In the genomic region with DNA sequence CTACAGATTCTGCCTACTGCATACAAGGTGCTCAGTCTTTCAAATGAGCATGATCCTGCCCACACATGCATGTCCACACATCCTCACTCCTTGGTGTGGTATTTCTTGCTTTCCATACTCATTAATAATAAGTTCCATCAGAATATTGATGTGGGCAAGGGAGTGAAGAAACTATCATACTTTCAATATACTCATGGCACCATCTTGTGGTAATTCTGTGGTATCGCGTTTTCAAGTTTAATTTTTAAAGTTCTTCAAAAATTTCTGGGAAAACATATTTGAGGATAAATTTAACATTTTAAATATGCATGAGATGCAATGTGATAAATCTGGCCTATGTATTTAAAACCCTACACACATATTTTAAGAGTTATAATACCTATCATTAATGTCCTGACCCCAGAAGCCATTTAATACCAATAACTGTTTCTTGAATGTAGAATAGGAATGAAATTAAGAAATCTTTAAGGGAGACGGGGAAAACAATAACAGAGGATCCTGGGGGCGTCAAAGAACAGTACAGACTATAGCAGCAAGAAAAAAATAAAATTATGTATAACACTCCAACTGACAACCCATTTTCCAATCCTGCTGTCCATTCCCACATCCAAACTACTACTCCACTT, we compare ENCODE assay signal across 8 cellular contexts.
A peak's percentile ranks its signal among the peaks of the same experiment; 100 is the strongest.
DNase-seq lines count a peak whose midpoint lies in the region; ATAC-seq and TF ChIP-seq lines count a peak whose summit lies in the region.

No MANE protein-coding gene starts in this region.

- H3K27me3 Mint-ChIP-seq in CD4-positive, alpha-beta T cell, result peaks cover 5% of the 10 kb centered on the region

- intact Hi-C loops in CD4-positive, alpha-beta T cell (cut with DNase I, micrococcal nuclease), result loop anchor here (2.0 to 10.0 kb wide), 2 partner anchors 986 to 988 kb away; no protein-coding TSS in a partner anchor

- no peak for DNase-seq in CD4-positive, alpha-beta T cell
- DNase-seq in H7 (peak; percentile 22), NCI-H526 treated with DMSO at 0.1 percent for 48 hours (lab: John Stamatoyannopoulos, UW) (peak; percentile 27), dermis blood vessel endothelial cell (peak; percentile 53), non-pigmented ciliary epithelial cell (ENCODE audit: low read depth) (peak; percentile 8), NCI-H128 (lab: John Stamatoyannopoulos, UW; ENCODE audit: unreplicated experiment) (no peak)
- DNase-seq in stimulated activated CD4-positive, alpha-beta T cell treated with anti-CD3 and anti-CD28 coated beads, Interleukin-1b, Interleukin-23, amount 100 ng/mL, for 48 hours, result no peak

- H3K36me3 ChIP-seq in H7 (replicated peaks; ENCODE audit: control insufficient read depth, insufficient read depth, low read length), result no peaks in the 10 kb centered on the region

- H3K4me3 ChIP-seq in H7 (ENCODE audit: insufficient read depth, low read depth, low read length), result no peak overlapping the region

- no peaks in the 10 kb centered on the region for H3K4me1 Mint-ChIP-seq in CD4-positive, alpha-beta T cell (ENCODE audit: low read depth)

- peak; percentile 38 for TF ChIP-seq CTCF in CD4-positive, alpha-beta T cell (IDR thresholded peaks at IDR 0.05)

- H3K36me3 Mint-ChIP-seq in CD4-positive, alpha-beta T cell (ENCODE audit: low read depth), result no peaks in the 10 kb centered on the region

- no peaks in the 10 kb centered on the region for H3K27me3 ChIP-seq in CD4-positive, alpha-beta T cell (ENCODE audit: control insufficient read depth, insufficient read depth, low read length)
- no peaks in the 10 kb centered on the region for H3K27me3 ChIP-seq in H7 (ENCODE audit: control insufficient read depth, insufficient read depth, low read length)

- H3K4me3 Mint-ChIP-seq in CD4-positive, alpha-beta T cell, result no peak overlapping the region

- H3K9me3 ChIP-seq in CD4-positive, alpha-beta T cell (ENCODE audit: control insufficient read depth, low read length), result no peaks in the 10 kb centered on the region

- CTCF ChIA-PET in CD4-positive, alpha-beta T cell (lab: Charles Lee), result no interaction called here

- no peaks in the 10 kb centered on the region for H3K9me3 Mint-ChIP-seq in CD4-positive, alpha-beta T cell

- ATAC-seq in CD4-positive, alpha-beta T cell (ENCODE audit: poor library complexity), result no peak
- ATAC-seq in HG02678 (IDR thresholded peaks at IDR 0.05; ENCODE audit: unreplicated experiment), result no peak

- POLR2A ChIA-PET in CD4-positive, alpha-beta T cell (lab: Charles Lee), result no interaction called here

- no peak overlapping the region for H3K27ac ChIP-seq in CD4-positive, alpha-beta T cell (ENCODE audit: low read depth, low read length)

- no peak overlapping the region for H3K27ac Mint-ChIP-seq in CD4-positive, alpha-beta T cell

Comparison
In these comparisons a context has a peak if more than half of its experiments do, and no peak if none do; other contexts are left out.
1. DNase-seq: peak in H7 (single experiment), NCI-H526 treated with DMSO at 0.1 percent for 48 hours (single experiment), dermis blood vessel endothelial cell (single experiment) and non-pigmented ciliary epithelial cell (single experiment); none in CD4-positive, alpha-beta T cell (0 of 10), stimulated activated CD4-positive, alpha-beta T cell treated with anti-CD3 and anti-CD28 coated beads, Interleukin-1b, Interleukin-23, amount 100 ng/mL, for 48 hours (single experiment) and NCI-H128 (single experiment).